Comparison of ENCODE assay signal across 8 cellular contexts in genomic region chr12:29066061-29066588, GRCh38.
DNase-seq lines count a peak whose midpoint lies in the region; ATAC-seq, FAIRE-seq and TF ChIP-seq lines count a peak whose summit lies in the region.

No MANE protein-coding gene starts in this region.

- H3K4me3 ChIP-seq in adipocyte (ENCODE audit: low read length) (no peak overlapping the region), H7 (ENCODE audit: insufficient read depth, low read depth, low read length) (no peak overlapping the region), smooth muscle cell (no peak overlapping the region)

- no peaks in the 10 kb centered on the region for H3K79me2 ChIP-seq in smooth muscle cell (ENCODE audit: low read depth)

- H4K20me1 ChIP-seq in smooth muscle cell (ENCODE audit: low read depth) = no peaks in the 10 kb centered on the region

- WGBS in smooth muscle cell (ENCODE audit: low lambda C conversion rate) = 92% methylated on average over 1 of the region's 1 CpG

- peaks cover 2% of the 10 kb centered on the region for H3K9me3 ChIP-seq in adipocyte (ENCODE audit: control insufficient read depth, low read length)
- H3K9me3 ChIP-seq in smooth muscle cell (replicated peaks; ENCODE audit: low read depth) = peaks cover 5% of the 10 kb centered on the region

- H3K27ac ChIP-seq in layer of hippocampus (ENCODE audit: low read depth, low read length) = peak overlapping the region; percentile 74
- no peak overlapping the region for H3K27ac ChIP-seq in smooth muscle cell (ENCODE audit: low read depth)

- H3K27me3 ChIP-seq in adipocyte (replicated peaks; ENCODE audit: control insufficient read depth, insufficient read depth, low read length) (no peaks in the 10 kb centered on the region), layer of hippocampus (ENCODE audit: control insufficient read depth, insufficient read depth, low read length) (no peaks in the 10 kb centered on the region), H7 (ENCODE audit: control insufficient read depth, insufficient read depth, low read length) (no peaks in the 10 kb centered on the region), smooth muscle cell (ENCODE audit: low read depth) (no peaks in the 10 kb centered on the region)

- H3F3A ChIP-seq in smooth muscle cell (ENCODE audit: low read depth) = no peaks in the 10 kb centered on the region

- FAIRE-seq in D721Med (lab: Jason Lieb, UNC) = no peak

- no peak overlapping the region for H3K4me2 ChIP-seq in smooth muscle cell

- H3K36me3 ChIP-seq in adipocyte (ENCODE audit: control insufficient read depth, insufficient read depth, low read length, severe bottlenecking) (no peaks in the 10 kb centered on the region), H7 (replicated peaks; ENCODE audit: control insufficient read depth, insufficient read depth, low read length) (no peaks in the 10 kb centered on the region), smooth muscle cell (ENCODE audit: low read depth) (no peaks in the 10 kb centered on the region)

- ATAC-seq in HG03060 (IDR thresholded peaks at IDR 0.05; ENCODE audit: low read depth, unreplicated experiment) (peak; percentile 80), HG03571 (IDR thresholded peaks at IDR 0.05; ENCODE audit: unreplicated experiment) (no peak)

- H3K9ac ChIP-seq in adipocyte (ENCODE audit: low read length) (no peak overlapping the region), smooth muscle cell (ENCODE audit: low read depth) (no peak overlapping the region)

- peak; percentile 4 for DNase-seq in GDM1 (lab: John Stamatoyannopoulos, UW)
- DNase-seq in adipocyte (ENCODE audit: low read depth) = peak; percentile 53
- DNase-seq in H7 = no peak
- no peak for DNase-seq in D721Med (ENCODE audit: insufficient read length, low spot score)
- no peak for DNase-seq in smooth muscle cell (lab: John Stamatoyannopoulos, UW; ENCODE audit: unreplicated experiment)

- no peak for TF ChIP-seq CTCF in D721Med (IDR thresholded peaks at IDR 0.05; ENCODE audit: insufficient read depth, missing control alignments)
- no peak for TF ChIP-seq CTCF in smooth muscle cell (IDR thresholded peaks at IDR 0.05; ENCODE audit: borderline replicate concordance, insufficient read depth, poor library complexity, severe bottlenecking)

- no peak overlapping the region for H2AFZ ChIP-seq in smooth muscle cell (ENCODE audit: low read depth)

- H3K4me1 ChIP-seq in adipocyte (ENCODE audit: control insufficient read depth, insufficient read depth, low read length) (peaks cover 5% of the 10 kb centered on the region), smooth muscle cell (ENCODE audit: low read depth) (no peaks in the 10 kb centered on the region)

Comparison
In these comparisons a context has a peak if more than half of its experiments do, and no peak if none do; other contexts are left out.
1. DNase-seq: peak in GDM1 (single experiment) and adipocyte (single experiment); none in H7 (single experiment), D721Med (single experiment) and smooth muscle cell (single experiment).